8 cellular contexts compared by ENCODE assay signal in the genomic region with DNA sequence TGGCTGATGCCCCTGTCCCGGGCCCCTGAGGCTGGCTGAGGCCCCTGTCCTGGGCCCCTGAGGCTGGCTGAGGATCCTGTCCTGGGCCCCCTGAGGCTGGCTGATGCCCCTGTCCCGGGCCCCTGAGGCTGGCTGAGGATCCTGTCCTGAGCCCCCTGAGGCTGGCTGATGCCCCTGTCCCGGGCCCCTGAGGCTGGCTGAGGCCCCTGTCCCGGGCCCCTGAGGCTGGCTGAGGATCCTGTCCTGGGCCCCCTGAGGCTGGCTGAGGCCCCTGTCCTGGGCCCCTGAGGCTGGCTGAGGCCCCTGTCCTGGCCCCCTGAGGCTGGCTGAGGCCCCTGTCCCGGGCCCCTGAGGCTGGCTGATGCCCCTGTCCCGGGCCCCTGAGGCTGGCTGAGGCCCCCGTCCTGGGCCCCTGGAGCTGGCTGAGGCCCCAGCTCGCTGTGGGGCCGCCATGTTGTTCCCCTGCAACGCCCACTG. TPM values are rescaled to one million over a fixed set of nuclear protein-coding genes. Genes with fewer than 3 reads are reported as not detected.
"Had no signal": no experiment of that assay in that cellular context is flagged by ENCODE, and none has a peak within 500 bp of the region (broad histone marks: within the 10 kb centered on the region; RNA-seq: fewer than 3 reads in every experiment).

No MANE protein-coding gene starts in this region.

RNA-seq across cellular contexts. Expression of a gene that starts 7.1 kb away (rescaled TPM):
- total RNA-seq: LHCN-M2, MCF 10A, NCI-H460, OCI-LY7, Right ventricle myocardium inferior, RPMI7951 had no signal
- polyA plus RNA-seq: SK-N-SH had no signal

RNA-seq across cellular contexts. Expression of a gene that starts 58.0 kb away (rescaled TPM):
- total RNA-seq: LHCN-M2, MCF 10A, Right ventricle myocardium inferior, RPMI7951, SJSA1 had no signal
- polyA plus RNA-seq: SK-N-SH had no signal
